ENCODE assay signal across 1 cellular context in the genomic region with DNA sequence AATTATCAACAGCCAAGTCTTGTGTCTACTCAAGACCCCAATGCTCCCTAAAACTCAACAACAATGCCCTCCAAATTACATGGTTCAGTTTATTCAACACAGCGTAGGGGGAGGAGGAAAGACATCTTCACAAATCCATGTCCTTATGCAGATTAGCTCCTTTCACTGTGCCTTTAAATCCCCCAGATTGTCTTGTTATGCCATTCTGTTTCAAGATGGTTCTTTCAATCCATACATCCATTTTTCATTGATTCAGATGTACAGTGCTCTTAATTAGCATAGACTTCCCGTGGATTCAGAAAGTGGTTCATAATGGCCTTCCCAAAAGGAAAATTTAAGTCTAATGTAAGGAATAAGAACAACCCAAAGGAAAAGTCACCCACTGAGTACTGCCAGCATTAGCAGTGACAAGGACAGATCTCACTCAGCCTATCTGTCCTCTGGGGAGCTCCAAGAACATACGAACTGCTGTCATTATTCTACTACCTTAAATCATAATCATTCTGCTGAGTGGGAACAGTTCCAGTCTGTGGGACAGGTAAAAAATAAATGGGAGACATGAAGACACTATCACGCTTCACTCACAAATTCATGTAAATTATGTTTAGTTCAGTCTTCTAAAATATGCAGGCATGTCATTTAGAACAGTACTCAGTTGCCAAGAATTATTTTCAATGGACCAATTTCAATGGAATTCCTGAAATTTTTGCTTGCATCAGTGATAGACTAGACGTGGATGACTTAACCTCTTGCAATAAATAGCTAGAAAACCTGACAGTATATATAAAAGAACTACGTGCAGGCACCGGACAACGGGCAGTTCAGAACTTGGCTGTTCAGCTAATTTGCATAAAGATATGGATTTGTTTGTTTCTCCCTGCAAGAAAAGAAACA.
TF ChIP-seq lines count a peak whose summit lies in the region.

No MANE protein-coding gene starts in this region.

TF ChIP-seq in GM12878, 131 proteins besides CTCF, POLR2A, EP300 and RAD21:
- TF ChIP-seq PML (IDR thresholded peaks at IDR 0.05; ENCODE audit: low read length) = no peak
- no peak for TF ChIP-seq SUPT20H (IDR thresholded peaks at IDR 0.05; ENCODE audit: borderline replicate concordance, control insufficient read depth, low read depth, low read length)
- TF ChIP-seq TCF3 (IDR thresholded peaks at IDR 0.05; ENCODE audit: borderline replicate concordance, insufficient read depth, low read depth, low read length) = no peak
- no peak for TF ChIP-seq SREBF1 (IDR thresholded peaks at IDR 0.05; ENCODE audit: low read length)
- TF ChIP-seq ZNF217 (IDR thresholded peaks at IDR 0.05) = no peak
- TF ChIP-seq, protein P1, sequence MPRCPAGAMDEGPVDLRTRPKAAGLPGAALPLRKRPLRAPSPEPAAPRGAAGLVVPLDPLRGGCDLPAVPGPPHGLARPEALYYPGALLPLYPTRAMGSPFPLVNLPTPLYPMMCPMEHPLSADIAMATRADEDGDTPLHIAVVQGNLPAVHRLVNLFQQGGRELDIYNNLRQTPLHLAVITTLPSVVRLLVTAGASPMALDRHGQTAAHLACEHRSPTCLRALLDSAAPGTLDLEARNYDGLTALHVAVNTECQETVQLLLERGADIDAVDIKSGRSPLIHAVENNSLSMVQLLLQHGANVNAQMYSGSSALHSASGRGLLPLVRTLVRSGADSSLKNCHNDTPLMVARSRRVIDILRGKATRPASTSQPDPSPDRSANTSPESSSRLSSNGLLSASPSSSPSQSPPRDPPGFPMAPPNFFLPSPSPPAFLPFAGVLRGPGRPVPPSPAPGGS (IDR thresholded peaks at IDR 0.05; ENCODE audit: borderline replicate concordance, insufficient read depth, low read depth, low read length, poor library complexity, severe bottlenecking) = no peak
- no peak for TF ChIP-seq HCFC1 (IDR thresholded peaks at IDR 0.05; ENCODE audit: low read length)
- TF ChIP-seq, protein P2, sequence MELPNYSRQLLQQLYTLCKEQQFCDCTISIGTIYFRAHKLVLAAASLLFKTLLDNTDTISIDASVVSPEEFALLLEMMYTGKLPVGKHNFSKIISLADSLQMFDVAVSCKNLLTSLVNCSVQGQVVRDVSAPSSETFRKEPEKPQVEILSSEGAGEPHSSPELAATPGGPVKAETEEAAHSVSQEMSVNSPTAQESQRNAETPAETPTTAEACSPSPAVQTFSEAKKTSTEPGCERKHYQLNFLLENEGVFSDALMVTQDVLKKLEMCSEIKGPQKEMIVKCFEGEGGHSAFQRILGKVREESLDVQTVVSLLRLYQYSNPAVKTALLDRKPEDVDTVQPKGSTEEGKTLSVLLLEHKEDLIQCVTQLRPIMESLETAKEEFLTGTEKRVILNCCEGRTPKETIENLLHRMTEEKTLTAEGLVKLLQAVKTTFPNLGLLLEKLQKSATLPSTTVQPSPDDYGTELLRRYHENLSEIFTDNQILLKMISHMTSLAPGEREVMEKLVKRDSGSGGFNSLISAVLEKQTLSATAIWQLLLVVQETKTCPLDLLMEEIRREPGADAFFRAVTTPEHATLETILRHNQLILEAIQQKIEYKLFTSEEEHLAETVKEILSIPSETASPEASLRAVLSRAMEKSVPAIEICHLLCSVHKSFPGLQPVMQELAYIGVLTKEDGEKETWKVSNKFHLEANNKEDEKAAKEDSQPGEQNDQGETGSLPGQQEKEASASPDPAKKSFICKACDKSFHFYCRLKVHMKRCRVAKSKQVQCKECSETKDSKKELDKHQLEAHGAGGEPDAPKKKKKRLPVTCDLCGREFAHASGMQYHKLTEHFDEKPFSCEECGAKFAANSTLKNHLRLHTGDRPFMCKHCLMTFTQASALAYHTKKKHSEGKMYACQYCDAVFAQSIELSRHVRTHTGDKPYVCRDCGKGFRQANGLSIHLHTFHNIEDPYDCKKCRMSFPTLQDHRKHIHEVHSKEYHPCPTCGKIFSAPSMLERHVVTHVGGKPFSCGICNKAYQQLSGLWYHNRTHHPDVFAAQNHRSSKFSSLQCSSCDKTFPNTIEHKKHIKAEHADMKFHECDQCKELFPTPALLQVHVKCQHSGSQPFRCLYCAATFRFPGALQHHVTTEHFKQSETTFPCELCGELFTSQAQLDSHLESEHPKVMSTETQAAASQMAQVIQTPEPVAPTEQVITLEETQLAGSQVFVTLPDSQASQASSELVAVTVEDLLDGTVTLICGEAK (IDR thresholded peaks at IDR 0.05; ENCODE audit: borderline replicate concordance) = no peak
- TF ChIP-seq, protein P3, sequence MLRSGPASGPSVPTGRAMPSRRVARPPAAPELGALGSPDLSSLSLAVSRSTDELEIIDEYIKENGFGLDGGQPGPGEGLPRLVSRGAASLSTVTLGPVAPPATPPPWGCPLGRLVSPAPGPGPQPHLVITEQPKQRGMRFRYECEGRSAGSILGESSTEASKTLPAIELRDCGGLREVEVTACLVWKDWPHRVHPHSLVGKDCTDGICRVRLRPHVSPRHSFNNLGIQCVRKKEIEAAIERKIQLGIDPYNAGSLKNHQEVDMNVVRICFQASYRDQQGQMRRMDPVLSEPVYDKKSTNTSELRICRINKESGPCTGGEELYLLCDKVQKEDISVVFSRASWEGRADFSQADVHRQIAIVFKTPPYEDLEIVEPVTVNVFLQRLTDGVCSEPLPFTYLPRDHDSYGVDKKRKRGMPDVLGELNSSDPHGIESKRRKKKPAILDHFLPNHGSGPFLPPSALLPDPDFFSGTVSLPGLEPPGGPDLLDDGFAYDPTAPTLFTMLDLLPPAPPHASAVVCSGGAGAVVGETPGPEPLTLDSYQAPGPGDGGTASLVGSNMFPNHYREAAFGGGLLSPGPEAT (IDR thresholded peaks at IDR 0.05; ENCODE audit: low read depth) = no peak
- TF ChIP-seq, protein P4, sequence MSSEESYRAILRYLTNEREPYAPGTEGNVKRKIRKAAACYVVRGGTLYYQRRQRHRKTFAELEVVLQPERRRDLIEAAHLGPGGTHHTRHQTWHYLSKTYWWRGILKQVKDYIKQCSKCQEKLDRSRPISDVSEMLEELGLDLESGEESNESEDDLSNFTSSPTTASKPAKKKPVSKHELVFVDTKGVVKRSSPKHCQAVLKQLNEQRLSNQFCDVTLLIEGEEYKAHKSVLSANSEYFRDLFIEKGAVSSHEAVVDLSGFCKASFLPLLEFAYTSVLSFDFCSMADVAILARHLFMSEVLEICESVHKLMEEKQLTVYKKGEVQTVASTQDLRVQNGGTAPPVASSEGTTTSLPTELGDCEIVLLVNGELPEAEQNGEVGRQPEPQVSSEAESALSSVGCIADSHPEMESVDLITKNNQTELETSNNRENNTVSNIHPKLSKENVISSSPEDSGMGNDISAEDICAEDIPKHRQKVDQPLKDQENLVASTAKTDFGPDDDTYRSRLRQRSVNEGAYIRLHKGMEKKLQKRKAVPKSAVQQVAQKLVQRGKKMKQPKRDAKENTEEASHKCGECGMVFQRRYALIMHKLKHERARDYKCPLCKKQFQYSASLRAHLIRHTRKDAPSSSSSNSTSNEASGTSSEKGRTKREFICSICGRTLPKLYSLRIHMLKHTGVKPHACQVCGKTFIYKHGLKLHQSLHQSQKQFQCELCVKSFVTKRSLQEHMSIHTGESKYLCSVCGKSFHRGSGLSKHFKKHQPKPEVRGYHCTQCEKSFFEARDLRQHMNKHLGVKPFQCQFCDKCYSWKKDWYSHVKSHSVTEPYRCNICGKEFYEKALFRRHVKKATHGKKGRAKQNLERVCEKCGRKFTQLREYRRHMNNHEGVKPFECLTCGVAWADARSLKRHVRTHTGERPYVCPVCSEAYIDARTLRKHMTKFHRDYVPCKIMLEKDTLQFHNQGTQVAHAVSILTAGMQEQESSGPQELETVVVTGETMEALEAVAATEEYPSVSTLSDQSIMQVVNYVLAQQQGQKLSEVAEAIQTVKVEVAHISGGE (CRISPR knock-in tag; IDR thresholded peaks at IDR 0.05) = no peak
- TF ChIP-seq POLR2AphosphoS2 (IDR thresholded peaks at IDR 0.05; ENCODE audit: low read depth, low read length) = no peak
- TF ChIP-seq DPF2 (IDR thresholded peaks at IDR 0.05) = no peak
- no peak for TF ChIP-seq ZSCAN29 (IDR thresholded peaks at IDR 0.05)
- TF ChIP-seq JUND (IDR thresholded peaks at IDR 0.05; ENCODE audit: low read depth, low read length) = no peak
- no peak for TF ChIP-seq MYB (IDR thresholded peaks at IDR 0.05; ENCODE audit: borderline replicate concordance, low read depth, low read length)
- TF ChIP-seq, protein P5, sequence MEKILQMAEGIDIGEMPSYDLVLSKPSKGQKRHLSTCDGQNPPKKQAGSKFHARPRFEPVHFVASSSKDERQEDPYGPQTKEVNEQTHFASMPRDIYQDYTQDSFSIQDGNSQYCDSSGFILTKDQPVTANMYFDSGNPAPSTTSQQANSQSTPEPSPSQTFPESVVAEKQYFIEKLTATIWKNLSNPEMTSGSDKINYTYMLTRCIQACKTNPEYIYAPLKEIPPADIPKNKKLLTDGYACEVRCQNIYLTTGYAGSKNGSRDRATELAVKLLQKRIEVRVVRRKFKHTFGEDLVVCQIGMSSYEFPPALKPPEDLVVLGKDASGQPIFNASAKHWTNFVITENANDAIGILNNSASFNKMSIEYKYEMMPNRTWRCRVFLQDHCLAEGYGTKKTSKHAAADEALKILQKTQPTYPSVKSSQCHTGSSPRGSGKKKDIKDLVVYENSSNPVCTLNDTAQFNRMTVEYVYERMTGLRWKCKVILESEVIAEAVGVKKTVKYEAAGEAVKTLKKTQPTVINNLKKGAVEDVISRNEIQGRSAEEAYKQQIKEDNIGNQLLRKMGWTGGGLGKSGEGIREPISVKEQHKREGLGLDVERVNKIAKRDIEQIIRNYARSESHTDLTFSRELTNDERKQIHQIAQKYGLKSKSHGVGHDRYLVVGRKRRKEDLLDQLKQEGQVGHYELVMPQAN (conservative IDR thresholded peaks at IDR 0.05) = no peak
- no peak for TF ChIP-seq SMC3 (IDR thresholded peaks at IDR 0.05; ENCODE audit: borderline replicate concordance, low read length)
